In the genomic region with DNA sequence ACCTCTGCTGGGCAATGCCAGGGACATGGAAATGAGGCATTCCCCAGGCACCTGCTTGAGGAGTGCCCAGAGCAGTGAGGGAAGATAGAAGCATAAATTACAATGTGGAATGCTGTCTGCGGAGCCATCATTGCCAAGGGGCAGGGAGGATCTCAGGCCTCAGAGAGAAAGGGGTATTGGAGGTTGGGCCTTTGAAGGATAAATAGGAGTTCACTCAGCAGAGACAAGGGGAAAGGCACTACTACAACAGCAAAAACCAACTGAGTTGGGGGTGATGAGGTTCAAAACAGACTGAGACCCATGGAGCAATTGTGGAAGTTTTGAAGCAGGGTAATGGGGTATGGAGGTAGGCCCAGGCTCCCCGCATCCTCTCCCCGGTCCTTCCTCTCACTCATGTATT, we compare ENCODE assay signal across 25 cellular contexts.
"Had no signal": no experiment of that assay in that cellular context is flagged by ENCODE, and none has a peak within 500 bp of the region (broad histone marks: within the 10 kb centered on the region; RNA-seq: fewer than 3 reads in every experiment).

No MANE protein-coding gene starts in this region.

- ATAC-seq: activated CD4-positive, alpha-beta T cell treated with anti-CD3 and anti-CD28 coated beads for 36 hours; activated naive CD8-positive, alpha-beta T cell treated with anti-CD3 and anti-CD28 coated beads, Interleukin-2, amount 50 U/mL, for 24 hours; activated T-cell treated with anti-CD3 and anti-CD28 coated beads, Interleukin-2, amount 50 U/mL, for 4 hours; body of pancreas; left ventricle myocardium superior had no signal

- H3K27me3 Mint-ChIP-seq: activated B cell treated with CpG ODN at 0.5 μM for 24 hours; activated CD4-positive, alpha-beta T cell treated with anti-CD3 and anti-CD28 coated beads for 36 hours; activated naive CD8-positive, alpha-beta T cell treated with anti-CD3 and anti-CD28 coated beads, Interleukin-2, amount 50 U/mL, for 24 hours; memory B cell; naive B cell; stimulated activated naive CD8-positive, alpha-beta T cell treated with anti-CD3 and anti-CD28 coated beads, Interleukin-15, Interleukin-2, amounts not matched to agents 100 ng/mL and 50 ng/mL, for 24 hours had no signal

- H3K4me3 Mint-ChIP-seq: activated B cell treated with CpG ODN at 0.5 μM for 24 hours; activated CD4-positive, alpha-beta T cell treated with anti-CD3 and anti-CD28 coated beads for 36 hours; activated naive CD4-positive, alpha-beta T cell treated with anti-CD3 and anti-CD28 coated beads for 36 hours; activated naive CD8-positive, alpha-beta T cell treated with anti-CD3 and anti-CD28 coated beads, Interleukin-2, amount 50 U/mL, for 24 hours; activated T-cell treated with anti-CD3 and anti-CD28 coated beads, Interleukin-2, amount 50 U/mL, for 4 hours; memory B cell; naive B cell; stimulated activated naive CD8-positive, alpha-beta T cell treated with anti-CD3 and anti-CD28 coated beads, Interleukin-15, Interleukin-2, amounts not matched to agents 100 ng/mL and 50 ng/mL, for 24 hours had no signal

- H3K4me1 ChIP-seq: prostate gland had no signal

- DNase-seq: activated B cell treated with CpG ODN at 0.5 μM for 24 hours; activated CD4-positive, alpha-beta T cell treated with anti-CD3 and anti-CD28 coated beads for 36 hours; activated CD4-positive, alpha-beta T cell treated with anti-CD3 and anti-CD28 coated beads, Interleukin-2, amount 50 U/mL, for 4 hours; activated CD8-positive, alpha-beta memory T cell treated with anti-CD3 and anti-CD28 coated beads for 24 hours; activated CD8-positive, alpha-beta memory T cell treated with anti-CD3 and anti-CD28 coated beads, Interleukin-2, amount 50 U/mL, for 4 hours; activated effector memory CD4-positive, alpha-beta T cell treated with Interleukin-2 at 50 U/mL for 16 hours; activated naive CD4-positive, alpha-beta T cell treated with anti-CD3 and anti-CD28 coated beads for 36 hours; activated naive CD8-positive, alpha-beta T cell treated with anti-CD3 and anti-CD28 coated beads, Interleukin-2, amount 50 U/mL, for 24 hours; activated T-cell treated with anti-CD3 and anti-CD28 coated beads, Interleukin-2, amount 50 U/mL, for 4 hours; body of pancreas; effector memory CD4-positive, alpha-beta T cell; head of caudate nucleus; left ventricle myocardium superior; naive B cell; ovary; stimulated activated CD4-positive, alpha-beta T cell treated with anti-CD3 and anti-CD28 coated beads, Interleukin-4, amount 100 ng/mL, for 24 hours; substantia nigra; T1000; thyroid gland had no signal

- H3K27ac ChIP-seq: body of pancreas, esophagus muscularis mucosa, neutrophil, ovary, prostate gland, right atrium auricular region, thyroid gland had no signal

- H3K9me3 Mint-ChIP-seq: activated B cell treated with CpG ODN at 0.5 μM for 24 hours; activated naive CD4-positive, alpha-beta T cell treated with anti-CD3 and anti-CD28 coated beads for 36 hours; activated naive CD8-positive, alpha-beta T cell treated with anti-CD3 and anti-CD28 coated beads, Interleukin-2, amount 50 U/mL, for 24 hours; activated T-cell treated with anti-CD3 and anti-CD28 coated beads, Interleukin-2, amount 50 U/mL, for 4 hours; memory B cell; naive B cell; stimulated activated naive CD8-positive, alpha-beta T cell treated with anti-CD3 and anti-CD28 coated beads, Interleukin-15, Interleukin-2, amounts not matched to agents 100 ng/mL and 50 ng/mL, for 24 hours had no signal

- H3K27me3 ChIP-seq: body of pancreas, esophagus muscularis mucosa, neutrophil, ovary, right atrium auricular region, thyroid gland had no signal

- H3K9me3 ChIP-seq: body of pancreas, esophagus muscularis mucosa, neutrophil, ovary, prostate gland, right atrium auricular region, thyroid gland had no signal

- H3K4me3 ChIP-seq: body of pancreas, esophagus muscularis mucosa, ovary, prostate gland, right atrium auricular region, thyroid gland had no signal

- H3K27ac Mint-ChIP-seq: activated B cell treated with CpG ODN at 0.5 μM for 24 hours; activated CD4-positive, alpha-beta T cell treated with anti-CD3 and anti-CD28 coated beads for 36 hours; activated naive CD4-positive, alpha-beta T cell treated with anti-CD3 and anti-CD28 coated beads for 36 hours; activated naive CD8-positive, alpha-beta T cell treated with anti-CD3 and anti-CD28 coated beads, Interleukin-2, amount 50 U/mL, for 24 hours; memory B cell; stimulated activated naive CD8-positive, alpha-beta T cell treated with anti-CD3 and anti-CD28 coated beads, Interleukin-15, Interleukin-2, amounts not matched to agents 100 ng/mL and 50 ng/mL, for 24 hours had no signal

- H3K36me3 ChIP-seq: ovary, prostate gland had no signal
